ENCODE assay signal across 8 cellular contexts in the genomic region with DNA sequence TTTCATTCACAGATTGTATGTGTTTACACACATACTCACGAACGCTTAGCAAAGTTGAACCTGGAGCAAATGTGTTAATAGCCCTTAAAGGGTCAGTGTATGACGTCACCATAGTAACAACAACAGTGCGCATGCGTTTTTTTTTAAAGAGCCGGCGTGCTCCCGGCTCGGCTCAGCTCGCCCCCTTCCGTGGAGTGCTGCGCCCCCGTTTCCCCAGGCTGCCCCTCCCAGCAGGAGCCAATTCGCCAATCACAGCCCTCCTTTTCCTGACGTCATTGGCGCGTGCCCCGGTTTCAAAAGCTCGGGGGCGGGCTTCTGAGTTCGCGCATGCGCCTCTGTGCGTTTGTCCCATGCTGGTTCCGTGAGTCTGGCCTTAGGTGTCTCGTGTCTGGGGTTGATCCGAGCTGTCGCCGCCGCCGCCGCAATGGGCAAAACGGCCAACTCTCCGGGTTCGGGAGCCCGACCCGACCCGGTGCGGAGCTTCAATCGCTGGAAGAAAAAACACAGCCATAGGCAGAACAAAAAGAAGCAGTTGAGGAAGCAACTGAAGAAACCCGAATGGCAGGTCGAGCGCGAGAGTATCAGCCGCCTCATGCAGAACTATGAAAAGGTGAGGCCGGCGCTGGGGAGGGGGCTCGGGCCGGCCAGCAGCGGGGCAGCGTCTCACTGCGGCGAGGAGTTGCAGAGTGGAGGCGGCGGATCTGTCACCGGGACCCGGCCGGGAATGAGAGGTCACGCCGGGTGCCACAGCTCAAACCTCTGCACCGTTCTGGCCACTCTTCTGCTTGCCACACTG. TPM values are rescaled to one million over a fixed set of nuclear protein-coding genes. Genes with fewer than 3 reads are reported as not detected.
A peak's percentile ranks its signal among the peaks of the same experiment; 100 is the strongest.
DNase-seq lines count a peak whose midpoint lies in the region; ATAC-seq and TF ChIP-seq lines count a peak whose summit lies in the region.

Gene DDX10, plus strand, starts transcription at position 340 of the 796 bp plus-strand sequence. Its CDS starts 85 bp downstream, at position 425.

- TF ChIP-seq CTCF in Caco-2 (IDR thresholded peaks at IDR 0.05; ENCODE audit: insufficient read depth in 1 of 2, low read depth in 1 of 2, low read length in 1 of 2, severe bottlenecking in 1 of 2, unreplicated experiment in 1 of 2) (no peak), endodermal cell (conservative IDR thresholded peaks at IDR 0.05) (no peak)

- H3K4me1 Mint-ChIP-seq in Caco-2 (ENCODE audit: low read depth, unreplicated experiment) (peaks cover 42% of the 10 kb centered on the region), endodermal cell (peaks cover 6% of the 10 kb centered on the region)
- peaks cover 39% of the 10 kb centered on the region for H3K4me1 Mint-ChIP-seq in activated CD8-positive, alpha-beta memory T cell treated with anti-CD3 and anti-CD28 coated beads, Interleukin-2, amount 10 ng/mL, durations not matched to agents 7 days and 5 days

- peak within 1 kb of the TSS; percentile 84 for H3K56ac ChIP-seq in mesendoderm (ENCODE audit: low read length)

- peaks cover 29% of the 10 kb centered on the region for H3K79me1 ChIP-seq in mesendoderm (ENCODE audit: low read length)

- peak within 1 kb of the TSS; percentile 84 for H3K4me3 ChIP-seq in Caco-2 (ENCODE audit: low read depth, low read length)
- peak within 1 kb of the TSS; percentile 78 for H3K4me3 ChIP-seq in NT2/D1 (ENCODE audit: insufficient read length, low read depth)
- H3K4me3 ChIP-seq in endodermal cell (ENCODE audit: low read length): peak within 1 kb of the TSS; percentile 91
- peak within 1 kb of the TSS; percentile 62 for H3K4me3 ChIP-seq in mesendoderm (ENCODE audit: low read length)

- H3K27ac ChIP-seq in endodermal cell (ENCODE audit: low read depth, low read length) (no peak within 1 kb of the TSS), mesendoderm (ENCODE audit: low read depth, low read length) (no peak within 1 kb of the TSS)

- intact Hi-C loops in Caco-2 (cut with micrococcal nuclease; ENCODE audit: unreplicated experiment): loop anchor here (1.0 kb wide), 1 partner anchor 72 kb away; the partner anchor contains the start of gene EXPH5

- H2AK5ac ChIP-seq in mesendoderm (ENCODE audit: low read length): no peak within 1 kb of the TSS

- H3K36me3 ChIP-seq in Caco-2 (ENCODE audit: control insufficient read depth, insufficient read depth, low read length) (no peaks in the 10 kb centered on the region), NT2/D1 (ENCODE audit: insufficient read depth, insufficient read length, low read length) (peaks cover 32% of the 10 kb centered on the region), endodermal cell (ENCODE audit: control insufficient read depth, insufficient read depth, low read length) (peaks cover 5% of the 10 kb centered on the region), mesendoderm (ENCODE audit: control insufficient read depth, insufficient read depth, low read length) (no peaks in the 10 kb centered on the region)

- H3K9me3 Mint-ChIP-seq in Caco-2 (ENCODE audit: unreplicated experiment): no peaks in the 10 kb centered on the region
- no peaks in the 10 kb centered on the region for H3K9me3 Mint-ChIP-seq in activated CD8-positive, alpha-beta memory T cell treated with anti-CD3 and anti-CD28 coated beads, Interleukin-2, amount 10 ng/mL, durations not matched to agents 7 days and 5 days (ENCODE audit: low read depth)
- H3K9me3 Mint-ChIP-seq in endodermal cell: no peaks in the 10 kb centered on the region

- H3K36me3 Mint-ChIP-seq in Caco-2 (ENCODE audit: insufficient read depth, unreplicated experiment): peaks cover 24% of the 10 kb centered on the region
- H3K36me3 Mint-ChIP-seq in activated CD8-positive, alpha-beta memory T cell treated with anti-CD3 and anti-CD28 coated beads, Interleukin-2, amount 10 ng/mL, durations not matched to agents 7 days and 5 days: peaks cover 14% of the 10 kb centered on the region
- peaks cover 9% of the 10 kb centered on the region for H3K36me3 Mint-ChIP-seq in endodermal cell (ENCODE audit: low read depth)

- TSS peak; percentile 60 for BruUV-seq in Caco-2 (replicated peaks; lab: Mats Ljungman, UMichigan)

- H4K5ac ChIP-seq in mesendoderm (ENCODE audit: low read length): no peak within 1 kb of the TSS

- peaks cover 44% of the 10 kb centered on the region for H3K79me2 ChIP-seq in mesendoderm (ENCODE audit: control insufficient read depth, insufficient read depth, low read length)

- POLR2A ChIA-PET in Caco-2 (lab: Charles Lee): interaction anchor here (0.5 to 1.1 kb wide), 10 partner anchors 14 to 656 kb away, joined by 3 to 7 read pairs (median 4); partner anchors contain the start of genes ATM, C11orf65 and EXPH5

- H3K27ac Mint-ChIP-seq in Caco-2 (ENCODE audit: unreplicated experiment): peak within 1 kb of the TSS; percentile 98
- peak within 1 kb of the TSS; percentile 89 for H3K27ac Mint-ChIP-seq in activated CD8-positive, alpha-beta memory T cell treated with anti-CD3 and anti-CD28 coated beads, Interleukin-2, amount 10 ng/mL, durations not matched to agents 7 days and 5 days
- peak within 1 kb of the TSS; percentile 99 for H3K27ac Mint-ChIP-seq in endodermal cell

- H2BK15ac ChIP-seq in mesendoderm (replicated peaks; ENCODE audit: low read depth): no peak within 1 kb of the TSS

- DNase-seq in Caco-2 (peak; percentile 100), HUDEP-2 (lab: John Stamatoyannopoulos, UW; ENCODE audit: unreplicated experiment in 76 of 76) (peak; percentile 16 to 98 (median 95)), NT2/D1 (ENCODE audit: low read depth, low spot score) (peak; percentile 97), endodermal cell (peak; percentile 99), mesendoderm (peak; percentile 99)
- DNase-seq in activated CD8-positive, alpha-beta memory T cell treated with anti-CD3 and anti-CD28 coated beads, Interleukin-2, amount 10 ng/mL, durations not matched to agents 7 days and 5 days: peak; percentile 99
- peak; percentile 98 for DNase-seq in stimulated activated CD8-positive, alpha-beta memory T cell treated with anti-CD3 and anti-CD28 coated beads, Interleukin-15, amount 100 ng/mL, for 1 hour (ENCODE audit: low read depth)

- H3K4me3 Mint-ChIP-seq in Caco-2 (ENCODE audit: unreplicated experiment): peak within 1 kb of the TSS; percentile 95
- H3K4me3 Mint-ChIP-seq in activated CD8-positive, alpha-beta memory T cell treated with anti-CD3 and anti-CD28 coated beads, Interleukin-2, amount 10 ng/mL, durations not matched to agents 7 days and 5 days: peak within 1 kb of the TSS; percentile 100
- peak within 1 kb of the TSS; percentile 95 for H3K4me3 Mint-ChIP-seq in endodermal cell

- no peak within 1 kb of the TSS for H3K18ac ChIP-seq in mesendoderm (ENCODE audit: low read length)

- no peaks in the 10 kb centered on the region for H3K27me3 Mint-ChIP-seq in Caco-2 (ENCODE audit: insufficient read depth, unreplicated experiment)
- H3K27me3 Mint-ChIP-seq in activated CD8-positive, alpha-beta memory T cell treated with anti-CD3 and anti-CD28 coated beads, Interleukin-2, amount 10 ng/mL, durations not matched to agents 7 days and 5 days: no peaks in the 10 kb centered on the region
- H3K27me3 Mint-ChIP-seq in endodermal cell (ENCODE audit: insufficient read depth): no peaks in the 10 kb centered on the region

- H3K27me3 ChIP-seq in Caco-2 (replicated peaks; ENCODE audit: control insufficient read depth, insufficient read depth, low read length): no peaks in the 10 kb centered on the region
- H3K27me3 ChIP-seq in NT2/D1 (ENCODE audit: insufficient read depth, insufficient read length): no peaks in the 10 kb centered on the region
- H3K27me3 ChIP-seq in endodermal cell (ENCODE audit: control insufficient read depth, insufficient read depth, low read length, poor library complexity, severe bottlenecking): no peaks in the 10 kb centered on the region
- H3K27me3 ChIP-seq in mesendoderm (ENCODE audit: insufficient read depth, low read length, poor library complexity): no peaks in the 10 kb centered on the region

- no peaks in the 10 kb centered on the region for H3K9me3 ChIP-seq in Caco-2
- no peaks in the 10 kb centered on the region for H3K9me3 ChIP-seq in NT2/D1 (ENCODE audit: insufficient read depth, low read length)
- H3K9me3 ChIP-seq in endodermal cell (ENCODE audit: control insufficient read depth, low read length): no peaks in the 10 kb centered on the region

- ATAC-seq in GM21381 (IDR thresholded peaks at IDR 0.05; ENCODE audit: unreplicated experiment): peak; percentile 86
- ATAC-seq in activated CD8-positive, alpha-beta memory T cell treated with anti-CD3 and anti-CD28 coated beads, Interleukin-2, amount 10 ng/mL, durations not matched to agents 7 days and 5 days: peak; percentile 99

- CTCF ChIA-PET in Caco-2 (lab: Charles Lee): interaction anchor here (0.6 to 1.5 kb wide), 8 partner anchors 9 to 656 kb away, joined by 3 to 8 read pairs (median 4); partner anchors contain the start of genes ATM, CUL5 and NPAT
- CTCF ChIA-PET in activated CD8-positive, alpha-beta memory T cell treated with anti-CD3 and anti-CD28 coated beads, Interleukin-2, amount 10 ng/mL, durations not matched to agents 7 days and 5 days (lab: Charles Lee): interaction anchor here (1.0 to 2.1 kb wide), 10 partner anchors 9 to 656 kb away, joined by 3 to 10 read pairs (median 4); partner anchors contain the start of gene CUL5

- H3K4me2 ChIP-seq in mesendoderm (ENCODE audit: low read length): peak within 1 kb of the TSS; percentile 79

- no peak within 1 kb of the TSS for H2BK5ac ChIP-seq in mesendoderm (ENCODE audit: low read length)

- H3K4me1 ChIP-seq in Caco-2: peaks cover 24% of the 10 kb centered on the region
- no peaks in the 10 kb centered on the region for H3K4me1 ChIP-seq in NT2/D1 (ENCODE audit: insufficient read depth, insufficient read length)
- H3K4me1 ChIP-seq in endodermal cell (ENCODE audit: control insufficient read depth, insufficient read depth, low read length): peaks cover 3% of the 10 kb centered on the region
- H3K4me1 ChIP-seq in mesendoderm (ENCODE audit: control insufficient read depth, low read depth, low read length): peaks cover 6% of the 10 kb centered on the region

- 1% methylated on average over 17 to 61 of the region's 61 CpGs for WGBS in endodermal cell (ENCODE audit: insufficient coverage in 1 of 2, insufficient read length in 1 of 2), 2 experiments
- WGBS in mesendoderm (ENCODE audit: extremely low coverage, insufficient coverage, low lambda C conversion rate): no CpG with 5 or more reads among the region's 61 CpGs

- H3K4ac ChIP-seq in mesendoderm (ENCODE audit: low read depth, low read length): no peak within 1 kb of the TSS

- H4K8ac ChIP-seq in mesendoderm (ENCODE audit: low read depth, low read length): peak within 1 kb of the TSS; percentile 88

- no peak within 1 kb of the TSS for H2BK120ac ChIP-seq in mesendoderm (ENCODE audit: low read depth, low read length)

- H3K23ac ChIP-seq in mesendoderm (ENCODE audit: low read length): no peak within 1 kb of the TSS

- peak within 1 kb of the TSS; percentile 79 for H3K9ac ChIP-seq in NT2/D1 (ENCODE audit: insufficient read length, low read depth)
- H3K9ac ChIP-seq in endodermal cell (ENCODE audit: extremely low read depth, low read length, poor library complexity, severe bottlenecking): peak within 1 kb of the TSS; percentile 65
- peak within 1 kb of the TSS; percentile 75 for H3K9ac ChIP-seq in mesendoderm (ENCODE audit: low read length)

RNA-seq across cellular contexts. Expression of gene DDX10, which starts in this region (rescaled TPM):
- total RNA-seq in Caco-2 (2022) (72.5 and 78.3 TPM in 2 replicates), endodermal cell (10 to 100 TPM; 31.1 to 32.7 TPM)
- 10 to 100 TPM; 32.5 to 42.6 TPM for total RNA-seq in activated CD8-positive, alpha-beta memory T cell treated with anti-CD3 and anti-CD28 coated beads, Interleukin-2, amount 10 ng/mL, durations not matched to agents 7 days and 5 days
- polyA plus RNA-seq in endodermal cell (2013, experiment 1 of 2): 30.5 TPM
- 27.7 TPM for polyA plus RNA-seq in endodermal cell (2013, experiment 2 of 2)
- polyA plus RNA-seq in mesendoderm (2013, experiment 1 of 2): 95.9 TPM
- 93.1 TPM for polyA plus RNA-seq in mesendoderm (2013, experiment 2 of 2)
